Comparison of ENCODE assay signal across 24 cellular contexts in the genomic region with DNA sequence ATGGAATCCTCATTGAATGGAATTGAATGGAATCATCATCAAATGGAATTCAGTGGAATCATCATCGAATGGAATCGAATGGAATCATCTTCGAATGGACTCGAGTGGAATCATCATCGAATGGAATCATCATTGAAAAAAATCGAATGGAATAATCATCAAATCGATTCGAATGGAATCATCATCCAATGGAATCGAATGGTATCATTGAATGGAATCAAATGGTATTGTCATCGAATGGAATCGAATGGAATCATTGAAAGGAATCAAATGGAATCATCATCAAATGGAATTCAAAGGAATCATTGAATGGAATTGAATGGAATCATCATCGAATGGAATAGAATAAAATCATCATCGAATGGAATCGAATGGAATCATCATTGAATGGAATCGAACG.
A peak's percentile ranks its signal among the peaks of the same experiment; 100 is the strongest.
DNase-seq lines count a peak whose midpoint lies in the region; ATAC-seq lines count a peak whose summit lies in the region.
"Had no signal": no experiment of that assay in that cellular context is flagged by ENCODE, and none has a peak within 500 bp of the region (broad histone marks: within the 10 kb centered on the region; RNA-seq: fewer than 3 reads in every experiment).

No MANE protein-coding gene starts in this region.

- DNase-seq in M059J (ENCODE audit: low read depth), result peak; percentile 9
- DNase-seq in dermis blood vessel endothelial cell, result peak; percentile 61
- peak; percentile 14 for DNase-seq in glomerular endothelial cell (ENCODE audit: extremely low read depth, low read depth, low spot score)
- DNase-seq in NCI-H524 treated with DMSO at 0.1 percent for 48 hours (lab: John Stamatoyannopoulos, UW), result no peak
- DNase-seq: activated B cell treated with CpG ODN at 0.5 μM for 24 hours; activated CD8-positive, alpha-beta T cell treated with anti-CD3 and anti-CD28 coated beads for 36 hours; activated naive CD4-positive, alpha-beta T cell treated with anti-CD3 and anti-CD28 coated beads, Interleukin-2, amount 10 ng/mL, durations not matched to agents 7 days and 5 days; activated T-cell treated with anti-CD3 and anti-CD28 coated beads, Interleukin-2, amount 50 U/mL, for 24 hours; Caco-2; dorsolateral prefrontal cortex; kidney; naive thymus-derived CD4-positive, alpha-beta T cell; NCI-H1417; NCI-H774; ovary; PC-9; SIG-M5; stimulated activated naive CD4-positive, alpha-beta T cell; T-helper 17 cell; thyroid gland had no signal

- ATAC-seq in HG02840 (IDR thresholded peaks at IDR 0.05; ENCODE audit: low FRiP score, unreplicated experiment) (no peak), GM18858 (IDR thresholded peaks at IDR 0.05; ENCODE audit: unreplicated experiment) (no peak), HG03045 (IDR thresholded peaks at IDR 0.05; ENCODE audit: unreplicated experiment) (no peak)
- ATAC-seq: activated CD8-positive, alpha-beta T cell treated with anti-CD3 and anti-CD28 coated beads for 36 hours; naive thymus-derived CD4-positive, alpha-beta T cell; sciatic nerve; T-helper 17 cell had no signal
